Comparison of ENCODE assay signal across 2 cellular contexts in the genomic region with DNA sequence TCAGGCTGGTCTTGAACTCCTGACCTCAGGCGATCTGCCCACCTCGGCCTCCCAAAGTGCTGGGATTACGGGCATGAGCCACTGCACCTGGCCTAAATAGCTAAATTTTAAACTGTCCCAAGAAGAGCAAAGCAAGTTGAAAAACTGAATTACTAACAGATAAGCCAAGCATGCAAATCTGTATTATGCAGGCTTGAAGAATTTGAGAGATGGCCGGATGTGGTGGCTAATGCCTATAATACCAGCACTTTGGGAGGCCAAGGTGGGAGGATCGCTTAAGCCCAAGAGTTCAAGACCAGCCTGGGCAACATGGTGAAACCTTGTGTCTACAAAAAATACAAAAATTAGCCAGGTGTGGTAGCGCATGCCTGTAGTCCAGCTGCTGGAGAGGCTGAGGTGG. TPM values are rescaled to one million over a fixed set of nuclear protein-coding genes. Genes with fewer than 3 reads are reported as not detected.
"Had no signal": no experiment of that assay in that cellular context is flagged by ENCODE, and none has a peak within 500 bp of the region (broad histone marks: within the 10 kb centered on the region; RNA-seq: fewer than 3 reads in every experiment).

No MANE protein-coding gene starts in this region.

RNA-seq across cellular contexts. Expression of a gene that starts 24.2 kb away (rescaled TPM):
- total RNA-seq: LHCN-M2, MCF 10A had no signal
